In the genomic region with DNA sequence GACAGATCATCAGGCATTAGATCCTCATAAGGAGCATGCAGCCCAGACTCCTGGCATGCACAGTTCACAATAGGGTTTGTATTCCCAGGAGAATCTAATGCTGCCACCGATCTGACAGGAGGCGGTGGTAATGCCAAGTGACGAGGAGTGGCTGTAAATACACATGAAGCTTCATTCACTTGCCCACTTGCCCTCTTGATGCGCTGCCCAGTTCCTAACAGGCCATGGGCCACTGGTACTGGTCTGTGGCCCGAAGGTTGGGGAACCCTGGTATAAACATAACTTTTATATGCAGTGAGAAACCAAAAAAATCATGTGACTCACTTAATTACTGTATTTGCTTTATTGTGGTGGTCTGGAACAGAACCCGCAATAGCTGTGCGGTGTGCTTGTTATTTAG, we compare ENCODE assay signal across 23 cellular contexts.
DNase-seq lines count a peak whose midpoint lies in the region; ATAC-seq, FAIRE-seq and TF ChIP-seq lines count a peak whose summit lies in the region.
"Had no signal": no experiment of that assay in that cellular context is flagged by ENCODE, and none has a peak within 500 bp of the region (broad histone marks: within the 10 kb centered on the region; RNA-seq: fewer than 3 reads in every experiment).

No MANE protein-coding gene starts in this region.

- no peaks in the 10 kb centered on the region for H3K36me3 Mint-ChIP-seq in neural progenitor cell
- H3K36me3 Mint-ChIP-seq: CD8-positive, alpha-beta T cell had no signal

- no peaks in the 10 kb centered on the region for H3F3A ChIP-seq in neural progenitor cell (ENCODE audit: low read depth)

- peak overlapping the region; percentile 82 for H3K27ac Mint-ChIP-seq in neural progenitor cell
- H3K27ac Mint-ChIP-seq: B cell; CD4-positive, alpha-beta T cell; CD8-positive, alpha-beta T cell had no signal

- H3K9me1 ChIP-seq in K562 (ENCODE audit: control insufficient read depth, insufficient read depth, low read length): no peaks in the 10 kb centered on the region

- no peaks in the 10 kb centered on the region for H3K36me3 ChIP-seq in HEK293 (ENCODE audit: control insufficient read depth in 2 of 2, insufficient read depth in 1 of 2, low read length in 2 of 2)
- H3K36me3 ChIP-seq in K562 (ENCODE audit: control insufficient read depth, insufficient read depth, low read length): no peaks in the 10 kb centered on the region
- no peaks in the 10 kb centered on the region for H3K36me3 ChIP-seq in neural progenitor cell
- H3K36me3 ChIP-seq: BLaER1 treated with 17β-estradiol and CSF1 and Interleukin-3, amounts not matched to agents 10 nM and 100 nM had no signal

- TF ChIP-seq EP300 in K562 (IDR thresholded peaks at IDR 0.05; ENCODE audit: low read length): no peak

- no peak overlapping the region for H3K4me2 ChIP-seq in K562 (ENCODE audit: insufficient read depth, low read length)
- no peak overlapping the region for H3K4me2 ChIP-seq in neural progenitor cell
- H3K4me2 ChIP-seq: A549 had no signal

- H4K20me1 ChIP-seq in K562 (replicated peaks; ENCODE audit: control insufficient read depth, insufficient read depth, low read length) (no peaks in the 10 kb centered on the region), neural progenitor cell (ENCODE audit: low read depth) (no peaks in the 10 kb centered on the region)
- H4K20me1 ChIP-seq: BLaER1 treated with 17β-estradiol and CSF1 and Interleukin-3, amounts not matched to agents 10 nM and 100 nM had no signal

- peaks cover 8% of the 10 kb centered on the region; the same call in 1 of the 2 replicates for H3K4me1 ChIP-seq in HEK293 (ENCODE audit: control insufficient read depth, insufficient read depth, low read length)
- no peaks in the 10 kb centered on the region for H3K4me1 ChIP-seq in K562 (replicated peaks in 1 of 2; ENCODE audit: control insufficient read depth in 2 of 2, insufficient read depth in 2 of 2, low read length in 2 of 2)
- peaks cover 5% of the 10 kb centered on the region for H3K4me1 ChIP-seq in neural progenitor cell
- H3K4me1 ChIP-seq: A549, Caco-2 had no signal

- POLR2A ChIA-PET in HEK293 (lab: Yijun Ruan, JAX) (no interaction called here), K562 (lab: Yijun Ruan, JAX) (no interaction called here)

- H3K9me3 ChIP-seq in HEK293 (ENCODE audit: control insufficient read depth, insufficient read depth, low read depth, low read length) (no peaks in the 10 kb centered on the region), K562 (replicated peaks; ENCODE audit: control insufficient read depth, insufficient read depth, low read depth, low read length) (no peaks in the 10 kb centered on the region), neural progenitor cell (ENCODE audit: low read depth) (no peaks in the 10 kb centered on the region)
- H3K9me3 ChIP-seq: A549, Caco-2 had no signal

- TF ChIP-seq CTCF in HEK293 (tag by site-specific recombination; IDR thresholded peaks at IDR 0.05): no peak
- TF ChIP-seq CTCF in K562 (IDR thresholded peaks at IDR 0.05 in 2 of 3, conservative IDR thresholded peaks at IDR 0.05 in 1 of 3; ENCODE audit: insufficient read depth in 2 of 3, low read depth in 1 of 3, low read length in 3 of 3): no peak
- TF ChIP-seq CTCF in neural progenitor cell (IDR thresholded peaks at IDR 0.05): no peak

- CTCF ChIA-PET in HEK293 (lab: Yijun Ruan, JAX): no interaction called here
- CTCF ChIA-PET in K562 (lab: Yijun Ruan, JAX; ENCODE audit: low intra/inter-chr PET ratio): no interaction called here

- no peak overlapping the region for H3K9ac ChIP-seq in K562 (ENCODE audit: insufficient read depth in 1 of 2, low read depth in 2 of 2, low read length in 2 of 2)
- no peak overlapping the region for H3K9ac ChIP-seq in neural progenitor cell

- H3K27me3 ChIP-seq in K562 (ENCODE audit: control insufficient read depth in 2 of 2, insufficient read depth in 2 of 2, low read length in 2 of 2): peaks cover 14 to 15% of the 10 kb centered on the region in 2 experiments
- H3K27me3 ChIP-seq in neural progenitor cell: no peaks in the 10 kb centered on the region
- H3K27me3 ChIP-seq: BLaER1 treated with 17β-estradiol and CSF1 and Interleukin-3, amounts not matched to agents 10 nM and 100 nM had no signal

- H3K4me1 Mint-ChIP-seq in neural progenitor cell: peaks cover 5% of the 10 kb centered on the region

- no peak for FAIRE-seq in K562 (lab: Jason Lieb, UNC)
- FAIRE-seq: A549, D721Med, G401.6, GM12891, GM19239 had no signal

- no peak for TF ChIP-seq RAD21 in K562 (CRISPR knock-in tag; conservative IDR thresholded peaks at IDR 0.05 in 1 of 2, IDR thresholded peaks at IDR 0.05 in 1 of 2)

- in situ Hi-C loops in K562 (cut with MboI): no loop called here

- ATAC-seq in K562: no peak
- ATAC-seq in left ventricle myocardium superior: no peak
- ATAC-seq: A549; CD8-positive, alpha-beta T cell had no signal

- H3K4me3 Mint-ChIP-seq in neural progenitor cell: no peak overlapping the region
- H3K4me3 Mint-ChIP-seq: B cell; CD4-positive, alpha-beta T cell; CD8-positive, alpha-beta T cell had no signal

- DNase-seq in NCI-H2171 treated with DMSO at 0.1 percent for 48 hours (lab: John Stamatoyannopoulos, UW) (peak; percentile 6), NCI-H2171 (lab: John Stamatoyannopoulos, UW) (no peak), K562 (ENCODE audit: extremely low read depth in 1 of 4, low spot score in 3 of 4) (no peak), neural progenitor cell (ENCODE audit: low spot score) (no peak), NCI-H82 (lab: John Stamatoyannopoulos, UW) (no peak), left ventricle myocardium superior (no peak)
- DNase-seq: AML-193; Caco-2; Calu3; CD4-positive, alpha-beta T cell; CD8-positive, alpha-beta T cell; DMS79 treated with DMSO at 0.1 percent for 48 hours; GF-D8 had no signal

- no peak overlapping the region for H3K4me3 ChIP-seq in HEK293 (ENCODE audit: low read depth, low read length)
- no peak overlapping the region for H3K4me3 ChIP-seq in K562
- no peak overlapping the region for H3K4me3 ChIP-seq in neural progenitor cell
- H3K4me3 ChIP-seq: A549; BLaER1 treated with 17β-estradiol and CSF1 and Interleukin-3, amounts not matched to agents 10 nM and 100 nM had no signal

- no peaks in the 10 kb centered on the region for H3K79me2 ChIP-seq in K562 (ENCODE audit: control insufficient read depth, insufficient read depth, low read length)
- H3K79me2 ChIP-seq in neural progenitor cell (ENCODE audit: low read depth): no peaks in the 10 kb centered on the region

- TF ChIP-seq POLR2A in K562 (conservative IDR thresholded peaks at IDR 0.05): no peak

- 5% methylated on average over 7 of the region's 7 CpGs for WGBS in K562 (ENCODE audit: insufficient coverage, low coverage, missing lambda C conversion rate)

- peaks cover 2% of the 10 kb centered on the region for H3K9me3 Mint-ChIP-seq in neural progenitor cell
- H3K9me3 Mint-ChIP-seq: CD4-positive, alpha-beta T cell; CD8-positive, alpha-beta T cell had no signal

- BruUV-seq in K562 (replicated peaks; lab: Mats Ljungman, UMichigan): no TSS peak

- H3K27ac ChIP-seq in HEK293 (ENCODE audit: extremely low read depth, low read depth, low read length) (no peak overlapping the region), K562 (ENCODE audit: extremely low read depth, low read depth, low read length) (no peak overlapping the region), neural progenitor cell (no peak overlapping the region)
- H3K27ac ChIP-seq: 22Rv1, A549, C4-2B had no signal

- H2AFZ ChIP-seq in K562 (ENCODE audit: low read depth, low read length) (no peak overlapping the region), neural progenitor cell (replicated peaks) (no peak overlapping the region)

- H3K27me3 Mint-ChIP-seq in neural progenitor cell (ENCODE audit: insufficient read depth, low read depth): peaks cover 9% of the 10 kb centered on the region
- H3K27me3 Mint-ChIP-seq: CD4-positive, alpha-beta T cell had no signal

- intact Hi-C loops in K562 (cut with micrococcal nuclease) (no loop called here), left ventricle myocardium superior (cut with micrococcal nuclease) (no loop called here)

TF ChIP-seq in HEK293, 187 proteins besides CTCF, POLR2A, EP300 and RAD21:
- no peak for TF ChIP-seq ZBTB48 (tag by site-specific recombination; IDR thresholded peaks at IDR 0.05)
- TF ChIP-seq ZNF549 (tag by site-specific recombination; IDR thresholded peaks at IDR 0.05): peak; percentile 90

TF ChIP-seq in K562, 482 proteins besides CTCF, POLR2A, EP300 and RAD21:
- TF ChIP-seq ZNF76 (CRISPR knock-in tag; IDR thresholded peaks at IDR 0.05; ENCODE audit: borderline replicate concordance) (no peak), HIVEP1 (CRISPR knock-in tag; IDR thresholded peaks at IDR 0.05) (no peak), TFE3 (CRISPR knock-in tag; IDR thresholded peaks at IDR 0.05) (peak; percentile 20; the same call in 1 of the 2 replicates)
